ENCODE assay signal across 12 cellular contexts in genomic region chr7:32043688-32044087, GRCh38. TPM values are rescaled to one million over a fixed set of nuclear protein-coding genes. Genes with fewer than 3 reads are reported as not detected.
DNase-seq lines count a peak whose midpoint lies in the region; ATAC-seq, FAIRE-seq and TF ChIP-seq lines count a peak whose summit lies in the region.
"Had no signal": no experiment of that assay in that cellular context is flagged by ENCODE, and none has a peak within 500 bp of the region (broad histone marks: within the 10 kb centered on the region; RNA-seq: fewer than 3 reads in every experiment).

No MANE protein-coding gene starts in this region.

- peak; percentile 87 for FAIRE-seq in HTR-8/SVneo (lab: Jason Lieb, UNC)
- FAIRE-seq: D721Med had no signal

- no peak for ATAC-seq in GM19467 (IDR thresholded peaks at IDR 0.05; ENCODE audit: unreplicated experiment)
- no peak for ATAC-seq in HG03108 (IDR thresholded peaks at IDR 0.05; ENCODE audit: unreplicated experiment)

- DNase-seq in Daoy (ENCODE audit: low read depth) (peak; percentile 77), HCEC 1CT (peak; percentile 72), HTR-8/SVneo (ENCODE audit: insufficient read length, low spot score) (peak; percentile 45), foreskin fibroblast (peak; percentile 7 to 16), C1 segment of cervical spinal cord (lab: John Stamatoyannopoulos, UW) (no peak), islet precursor cell (no peak)
- DNase-seq: activated CD4-positive, alpha-beta T cell treated with anti-CD3 and anti-CD28 coated beads, Interleukin-2, amount 50 U/mL, for 1 hour; OCI-M1; thyroid gland had no signal

- no peak overlapping the region for H3K4me3 ChIP-seq in foreskin fibroblast (ENCODE audit: low read depth in 1 of 2, low read length in 2 of 2)
- H3K4me3 ChIP-seq: thyroid gland had no signal

- no peak for TF ChIP-seq CTCF in foreskin fibroblast (IDR thresholded peaks at IDR 0.05; ENCODE audit: low read depth, low read length)

RNA-seq across cellular contexts. Expression of gene PDE1C, which starts 26.5 kb away (rescaled TPM):
- 20.4 and 24.2 TPM in 2 replicates for total RNA-seq in Daoy (2014; rRNA removed; shearing (Covaris generic))

Comparison
In these comparisons a context has a peak if more than half of its experiments do, and no peak if none do; other contexts are left out.
1. DNase-seq: peak in Daoy (single experiment), HCEC 1CT (single experiment), HTR-8/SVneo (single experiment) and foreskin fibroblast (2 of 2); none in C1 segment of cervical spinal cord (0 of 14) and islet precursor cell (single experiment).